Comparison of ENCODE assay signal across 11 cellular contexts in genomic region chr5:124935060-124935459, GRCh38.
DNase-seq lines count a peak whose midpoint lies in the region; ATAC-seq lines count a peak whose summit lies in the region.
"Had no signal": no experiment of that assay in that cellular context is flagged by ENCODE, and none has a peak within 500 bp of the region (broad histone marks: within the 10 kb centered on the region; RNA-seq: fewer than 3 reads in every experiment).

No MANE protein-coding gene starts in this region.

- no peak overlapping the region for H2BK5ac ChIP-seq in mesendoderm (ENCODE audit: low read length)

- H3K9me3 Mint-ChIP-seq in CD4-positive, alpha-beta memory T cell, result peaks cover 0 to 5% (median 2%) of the 10 kb centered on the region in 8 donors

- no peaks in the 10 kb centered on the region for H3K4me1 Mint-ChIP-seq in CD4-positive, alpha-beta memory T cell

- no peak overlapping the region for H3K4me2 ChIP-seq in mesendoderm (ENCODE audit: low read length)

- WGBS in HUES64, result 87% methylated on average over 4 of the region's 4 CpGs
- WGBS in mesendoderm (ENCODE audit: extremely low coverage, insufficient coverage, low lambda C conversion rate), result no CpG with 5 or more reads among the region's 4 CpGs

- POLR2A ChIA-PET in CD4-positive, alpha-beta memory T cell (lab: Charles Lee; ENCODE audit: partially characterized antibody), result no interaction called here

- ATAC-seq in GM18873 (IDR thresholded peaks at IDR 0.05; ENCODE audit: low FRiP score, unreplicated experiment), result peak; percentile 77
- peak; percentile 74 for ATAC-seq in HG02588 (IDR thresholded peaks at IDR 0.05; ENCODE audit: unreplicated experiment)

- no peaks in the 10 kb centered on the region for H3K27me3 Mint-ChIP-seq in CD4-positive, alpha-beta memory T cell

- DNase-seq in mesendoderm, result no peak
- no peak for DNase-seq in CD4-positive, alpha-beta memory T cell
- DNase-seq in activated naive CD4-positive, alpha-beta T cell (lab: John Stamatoyannopoulos, UW), result no peak
- DNase-seq in NCI-H1048 (lab: John Stamatoyannopoulos, UW), result no peak
- no peak for DNase-seq in iPS-NIHi7 (ENCODE audit: extremely low spot score)
- DNase-seq: activated CD4-positive, CD25-positive, alpha-beta regulatory T cell; cortex of kidney; NCI-H187 treated with DMSO at 0.1 percent for 48 hours had no signal

- no peak overlapping the region for H3K4me3 Mint-ChIP-seq in CD4-positive, alpha-beta memory T cell

- no peak overlapping the region for H3K27ac Mint-ChIP-seq in CD4-positive, alpha-beta memory T cell

- H3K4me3 ChIP-seq in HUES64 (ENCODE audit: low read length) (no peak overlapping the region), mesendoderm (ENCODE audit: low read length) (no peak overlapping the region)
- no peak overlapping the region for H3K4me3 ChIP-seq in CD4-positive, alpha-beta memory T cell (ENCODE audit: low read length in 2 of 2)

- H3K9ac ChIP-seq in HUES64 (ENCODE audit: low read depth, low read length) (no peak overlapping the region), mesendoderm (ENCODE audit: low read length) (no peak overlapping the region)

- no peak overlapping the region for H4K5ac ChIP-seq in mesendoderm (ENCODE audit: low read length)

- H3K23ac ChIP-seq in mesendoderm (ENCODE audit: low read length), result no peak overlapping the region

- H4K8ac ChIP-seq in mesendoderm (ENCODE audit: low read depth, low read length), result no peak overlapping the region

- H3K27ac ChIP-seq in HUES64 (ENCODE audit: low read depth, low read length) (peak overlapping the region; percentile 29; the same call in 1 of the 2 replicates), mesendoderm (ENCODE audit: low read depth, low read length) (no peak overlapping the region)
- H3K27ac ChIP-seq in CD4-positive, alpha-beta memory T cell (ENCODE audit: low read depth, low read length), result no peak overlapping the region

- H3K4me1 ChIP-seq in HUES64 (ENCODE audit: insufficient read depth, low read length) (peaks cover 6% of the 10 kb centered on the region; the same call in 1 of the 2 replicates), mesendoderm (ENCODE audit: control insufficient read depth, low read depth, low read length) (no peaks in the 10 kb centered on the region)
- no peaks in the 10 kb centered on the region for H3K4me1 ChIP-seq in CD4-positive, alpha-beta memory T cell (ENCODE audit: insufficient read depth, low read length)

- H2AK5ac ChIP-seq in mesendoderm (ENCODE audit: low read length), result no peak overlapping the region

- CTCF ChIA-PET in CD4-positive, alpha-beta memory T cell (lab: Charles Lee; ENCODE audit: partially characterized antibody), result no interaction called here

- H3K9me3 ChIP-seq in HUES64 (ENCODE audit: insufficient read depth, low read depth, low read length), result no peaks in the 10 kb centered on the region
- H3K9me3 ChIP-seq in CD4-positive, alpha-beta memory T cell (ENCODE audit: control insufficient read depth in 1 of 2, low read length in 2 of 2), result no peaks in the 10 kb centered on the region

- no peaks in the 10 kb centered on the region for H3K79me2 ChIP-seq in mesendoderm (ENCODE audit: control insufficient read depth, insufficient read depth, low read length)

- no peaks in the 10 kb centered on the region for H3K36me3 Mint-ChIP-seq in CD4-positive, alpha-beta memory T cell

- H3K79me1 ChIP-seq in mesendoderm (ENCODE audit: low read length), result no peaks in the 10 kb centered on the region

- H3K4ac ChIP-seq in mesendoderm (ENCODE audit: low read depth, low read length), result no peak overlapping the region

- H2BK15ac ChIP-seq in mesendoderm (replicated peaks; ENCODE audit: low read depth), result no peak overlapping the region

- H2BK120ac ChIP-seq in mesendoderm (ENCODE audit: low read depth, low read length), result peak overlapping the region; percentile 49

- no peak overlapping the region for H3K18ac ChIP-seq in mesendoderm (ENCODE audit: low read length)

- intact Hi-C loops in CD4-positive, alpha-beta memory T cell (cut with micrococcal nuclease), result no loop called here

- H3K56ac ChIP-seq in mesendoderm (ENCODE audit: low read length), result no peak overlapping the region

- H3K27me3 ChIP-seq in HUES64 (ENCODE audit: insufficient read depth, low read length), result no peaks in the 10 kb centered on the region
- H3K27me3 ChIP-seq in mesendoderm (ENCODE audit: insufficient read depth, low read length, poor library complexity), result no peaks in the 10 kb centered on the region
- no peaks in the 10 kb centered on the region for H3K27me3 ChIP-seq in CD4-positive, alpha-beta memory T cell (ENCODE audit: insufficient read depth, low read length)

- no peaks in the 10 kb centered on the region for H3K36me3 ChIP-seq in HUES64 (ENCODE audit: insufficient read depth, low read length)
- no peaks in the 10 kb centered on the region for H3K36me3 ChIP-seq in mesendoderm (ENCODE audit: control insufficient read depth, insufficient read depth, low read length)
- H3K36me3 ChIP-seq in CD4-positive, alpha-beta memory T cell (ENCODE audit: insufficient read depth, low read length), result no peaks in the 10 kb centered on the region
